Comparison of ENCODE assay signal across 9 cellular contexts in genomic region chr5:30034870-30035269, GRCh38.
"Had no signal": no experiment of that assay in that cellular context is flagged by ENCODE, and none has a peak within 500 bp of the region (broad histone marks: within the 10 kb centered on the region; RNA-seq: fewer than 3 reads in every experiment).

No MANE protein-coding gene starts in this region.

- H3K36me3 ChIP-seq: HAP-1 had no signal

- H3K4me3 ChIP-seq: GM23248, GM23338, HAP-1 had no signal

- H3K9me3 ChIP-seq: HAP-1 had no signal

- ATAC-seq: GM23338, HCT116 had no signal

- H3K27ac ChIP-seq: GM23248 had no signal

- DNase-seq: GM23248, GOT3, H7, H9, HCEC 1CT, HFFc6 had no signal
